In the genomic region with DNA sequence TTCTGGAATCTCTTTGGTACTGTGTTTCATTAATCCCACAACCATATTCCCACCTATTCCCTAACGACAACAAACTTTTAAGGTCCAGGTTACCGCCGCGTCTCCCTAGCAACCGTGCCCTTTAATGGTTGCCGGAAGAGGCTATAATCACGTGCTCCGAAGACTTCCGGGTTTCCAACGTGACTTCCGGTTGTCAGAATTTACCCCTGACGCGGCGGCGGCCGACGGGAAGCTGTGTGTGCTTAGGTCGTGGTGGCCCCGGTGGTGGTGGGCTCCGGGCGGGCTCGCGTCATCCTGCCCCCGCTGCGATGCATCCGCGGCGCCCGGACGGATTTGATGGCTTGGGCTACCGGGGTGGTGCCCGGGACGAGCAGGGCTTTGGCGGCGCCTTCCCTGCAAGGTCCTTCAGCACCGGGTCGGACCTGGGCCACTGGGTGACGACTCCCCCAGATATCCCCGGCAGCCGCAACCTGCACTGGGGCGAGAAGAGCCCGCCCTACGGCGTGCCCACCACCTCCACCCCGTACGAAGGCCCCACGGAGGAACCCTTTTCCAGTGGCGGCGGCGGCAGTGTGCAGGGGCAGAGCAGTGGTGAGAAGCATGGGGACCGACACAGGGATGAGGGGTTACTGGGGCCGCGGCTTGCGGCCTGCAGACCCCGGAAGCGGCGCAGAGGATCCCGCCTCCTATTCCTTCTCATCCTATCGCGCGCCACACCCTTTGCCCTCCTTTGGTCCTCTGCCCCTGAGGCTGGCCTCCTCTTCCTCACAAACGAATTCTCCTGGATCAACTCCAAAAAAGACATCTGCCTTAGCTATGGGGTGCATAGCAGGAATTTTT, we compare ENCODE assay signal across 1 cellular context.
TF ChIP-seq lines count a peak whose summit lies in the region.

A gene (plus strand): TSS at position 196 of the 840 bp plus-strand sequence. CDS start 113 bp downstream, at position 309.

TF ChIP-seq in K562, 482 proteins besides CTCF, POLR2A, EP300 and RAD21 (continued from another document):
- TF ChIP-seq, protein P1, sequence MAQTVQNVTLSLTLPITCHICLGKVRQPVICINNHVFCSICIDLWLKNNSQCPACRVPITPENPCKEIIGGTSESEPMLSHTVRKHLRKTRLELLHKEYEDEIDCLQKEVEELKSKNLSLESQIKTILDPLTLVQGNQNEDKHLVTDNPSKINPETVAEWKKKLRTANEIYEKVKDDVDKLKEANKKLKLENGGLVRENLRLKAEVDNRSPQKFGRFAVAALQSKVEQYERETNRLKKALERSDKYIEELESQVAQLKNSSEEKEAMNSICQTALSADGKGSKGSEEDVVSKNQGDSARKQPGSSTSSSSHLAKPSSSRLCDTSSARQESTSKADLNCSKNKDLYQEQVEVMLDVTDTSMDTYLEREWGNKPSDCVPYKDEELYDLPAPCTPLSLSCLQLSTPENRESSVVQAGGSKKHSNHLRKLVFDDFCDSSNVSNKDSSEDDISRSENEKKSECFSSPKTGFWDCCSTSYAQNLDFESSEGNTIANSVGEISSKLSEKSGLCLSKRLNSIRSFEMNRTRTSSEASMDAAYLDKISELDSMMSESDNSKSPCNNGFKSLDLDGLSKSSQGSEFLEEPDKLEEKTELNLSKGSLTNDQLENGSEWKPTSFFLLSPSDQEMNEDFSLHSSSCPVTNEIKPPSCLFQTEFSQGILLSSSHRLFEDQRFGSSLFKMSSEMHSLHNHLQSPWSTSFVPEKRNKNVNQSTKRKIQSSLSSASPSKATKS (CRISPR knock-in tag; IDR thresholded peaks at IDR 0.05), result no peak
- TF ChIP-seq NR2C1 (IDR thresholded peaks at IDR 0.05) (peak; percentile 76), NR2C1 (tag; IDR thresholded peaks at IDR 0.05) (peak; percentile 67), RBM22 (IDR thresholded peaks at IDR 0.05; ENCODE audit: low read depth, low read length, poor library complexity, severe bottlenecking) (no peak), ZNF668 (CRISPR knock-in tag; IDR thresholded peaks at IDR 0.05) (no peak), ZNF77 (CRISPR knock-in tag; IDR thresholded peaks at IDR 0.05) (no peak), NR2F6 (CRISPR knock-in tag; IDR thresholded peaks at IDR 0.05) (no peak), GABPA (tag; conservative IDR thresholded peaks at IDR 0.05; ENCODE audit: low read depth) (peak; percentile 98), ZNF12 (CRISPR knock-in tag; IDR thresholded peaks at IDR 0.05) (no peak), PHF21A (IDR thresholded peaks at IDR 0.05; ENCODE audit: borderline replicate concordance, low read depth) (0 out of 2 replicates have a peak, but pooled peaks have one; percentile 7), HCFC1 (IDR thresholded peaks at IDR 0.05; ENCODE audit: low read depth, low read length) (peak; percentile 63), POLR2AphosphoS5 (IDR thresholded peaks at IDR 0.05; ENCODE audit: control insufficient read depth, insufficient read depth, low read depth, low read length) (peak; percentile 64; the same call in 1 of the 2 replicates), XRCC4 (IDR thresholded peaks at IDR 0.05; ENCODE audit: extremely low read depth, insufficient read depth, insufficient read length) (no peak), BCL6 (CRISPR knock-in tag; IDR thresholded peaks at IDR 0.05) (no peak), SAP30 (IDR thresholded peaks at IDR 0.05; ENCODE audit: borderline replicate concordance, insufficient read depth, low read depth, low read length, poor library complexity, severe bottlenecking) (peak; percentile 70), DIDO1 (tag; IDR thresholded peaks at IDR 0.05; ENCODE audit: low read depth) (peak; percentile 29; the same call in 1 of the 2 replicates)
- TF ChIP-seq, protein P2, sequence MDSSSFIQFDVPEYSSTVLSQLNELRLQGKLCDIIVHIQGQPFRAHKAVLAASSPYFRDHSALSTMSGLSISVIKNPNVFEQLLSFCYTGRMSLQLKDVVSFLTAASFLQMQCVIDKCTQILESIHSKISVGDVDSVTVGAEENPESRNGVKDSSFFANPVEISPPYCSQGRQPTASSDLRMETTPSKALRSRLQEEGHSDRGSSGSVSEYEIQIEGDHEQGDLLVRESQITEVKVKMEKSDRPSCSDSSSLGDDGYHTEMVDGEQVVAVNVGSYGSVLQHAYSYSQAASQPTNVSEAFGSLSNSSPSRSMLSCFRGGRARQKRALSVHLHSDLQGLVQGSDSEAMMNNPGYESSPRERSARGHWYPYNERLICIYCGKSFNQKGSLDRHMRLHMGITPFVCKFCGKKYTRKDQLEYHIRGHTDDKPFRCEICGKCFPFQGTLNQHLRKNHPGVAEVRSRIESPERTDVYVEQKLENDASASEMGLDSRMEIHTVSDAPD (CRISPR knock-in tag; IDR thresholded peaks at IDR 0.05), result no peak
- TF ChIP-seq, protein P3, sequence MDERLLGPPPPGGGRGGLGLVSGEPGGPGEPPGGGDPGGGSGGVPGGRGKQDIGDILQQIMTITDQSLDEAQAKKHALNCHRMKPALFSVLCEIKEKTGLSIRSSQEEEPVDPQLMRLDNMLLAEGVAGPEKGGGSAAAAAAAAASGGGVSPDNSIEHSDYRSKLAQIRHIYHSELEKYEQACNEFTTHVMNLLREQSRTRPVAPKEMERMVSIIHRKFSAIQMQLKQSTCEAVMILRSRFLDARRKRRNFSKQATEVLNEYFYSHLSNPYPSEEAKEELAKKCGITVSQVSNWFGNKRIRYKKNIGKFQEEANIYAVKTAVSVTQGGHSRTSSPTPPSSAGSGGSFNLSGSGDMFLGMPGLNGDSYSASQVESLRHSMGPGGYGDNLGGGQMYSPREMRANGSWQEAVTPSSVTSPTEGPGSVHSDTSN (CRISPR knock-in tag; IDR thresholded peaks at IDR 0.05; ENCODE audit: low read depth), result no peak
- TF ChIP-seq, protein P3 (tag; conservative IDR thresholded peaks at IDR 0.05; ENCODE audit: low read depth), result 0 out of 2 replicates have a peak, but pooled peaks have one; percentile 28
- TF ChIP-seq, protein P4, sequence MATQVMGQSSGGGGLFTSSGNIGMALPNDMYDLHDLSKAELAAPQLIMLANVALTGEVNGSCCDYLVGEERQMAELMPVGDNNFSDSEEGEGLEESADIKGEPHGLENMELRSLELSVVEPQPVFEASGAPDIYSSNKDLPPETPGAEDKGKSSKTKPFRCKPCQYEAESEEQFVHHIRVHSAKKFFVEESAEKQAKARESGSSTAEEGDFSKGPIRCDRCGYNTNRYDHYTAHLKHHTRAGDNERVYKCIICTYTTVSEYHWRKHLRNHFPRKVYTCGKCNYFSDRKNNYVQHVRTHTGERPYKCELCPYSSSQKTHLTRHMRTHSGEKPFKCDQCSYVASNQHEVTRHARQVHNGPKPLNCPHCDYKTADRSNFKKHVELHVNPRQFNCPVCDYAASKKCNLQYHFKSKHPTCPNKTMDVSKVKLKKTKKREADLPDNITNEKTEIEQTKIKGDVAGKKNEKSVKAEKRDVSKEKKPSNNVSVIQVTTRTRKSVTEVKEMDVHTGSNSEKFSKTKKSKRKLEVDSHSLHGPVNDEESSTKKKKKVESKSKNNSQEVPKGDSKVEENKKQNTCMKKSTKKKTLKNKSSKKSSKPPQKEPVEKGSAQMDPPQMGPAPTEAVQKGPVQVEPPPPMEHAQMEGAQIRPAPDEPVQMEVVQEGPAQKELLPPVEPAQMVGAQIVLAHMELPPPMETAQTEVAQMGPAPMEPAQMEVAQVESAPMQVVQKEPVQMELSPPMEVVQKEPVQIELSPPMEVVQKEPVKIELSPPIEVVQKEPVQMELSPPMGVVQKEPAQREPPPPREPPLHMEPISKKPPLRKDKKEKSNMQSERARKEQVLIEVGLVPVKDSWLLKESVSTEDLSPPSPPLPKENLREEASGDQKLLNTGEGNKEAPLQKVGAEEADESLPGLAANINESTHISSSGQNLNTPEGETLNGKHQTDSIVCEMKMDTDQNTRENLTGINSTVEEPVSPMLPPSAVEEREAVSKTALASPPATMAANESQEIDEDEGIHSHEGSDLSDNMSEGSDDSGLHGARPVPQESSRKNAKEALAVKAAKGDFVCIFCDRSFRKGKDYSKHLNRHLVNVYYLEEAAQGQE (CRISPR knock-in tag; IDR thresholded peaks at IDR 0.05; ENCODE audit: low read depth), result peak; percentile 44; the same call in 1 of the 2 replicates
- TF ChIP-seq, protein P5, sequence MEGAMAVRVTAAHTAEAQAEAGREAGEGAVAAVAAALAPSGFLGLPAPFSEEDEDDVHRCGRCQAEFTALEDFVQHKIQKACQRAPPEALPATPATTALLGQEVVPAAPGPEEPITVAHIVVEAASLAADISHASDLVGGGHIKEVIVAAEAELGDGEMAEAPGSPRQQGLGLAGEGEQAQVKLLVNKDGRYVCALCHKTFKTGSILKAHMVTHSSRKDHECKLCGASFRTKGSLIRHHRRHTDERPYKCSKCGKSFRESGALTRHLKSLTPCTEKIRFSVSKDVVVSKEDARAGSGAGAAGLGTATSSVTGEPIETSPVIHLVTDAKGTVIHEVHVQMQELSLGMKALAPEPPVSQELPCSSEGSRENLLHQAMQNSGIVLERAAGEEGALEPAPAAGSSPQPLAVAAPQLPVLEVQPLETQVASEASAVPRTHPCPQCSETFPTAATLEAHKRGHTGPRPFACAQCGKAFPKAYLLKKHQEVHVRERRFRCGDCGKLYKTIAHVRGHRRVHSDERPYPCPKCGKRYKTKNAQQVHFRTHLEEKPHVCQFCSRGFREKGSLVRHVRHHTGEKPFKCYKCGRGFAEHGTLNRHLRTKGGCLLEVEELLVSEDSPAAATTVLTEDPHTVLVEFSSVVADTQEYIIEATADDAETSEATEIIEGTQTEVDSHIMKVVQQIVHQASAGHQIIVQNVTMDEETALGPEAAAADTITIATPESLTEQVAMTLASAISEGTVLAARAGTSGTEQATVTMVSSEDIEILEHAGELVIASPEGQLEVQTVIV (CRISPR knock-in tag; IDR thresholded peaks at IDR 0.05; ENCODE audit: borderline replicate concordance), result no peak
- TF ChIP-seq, protein P6, sequence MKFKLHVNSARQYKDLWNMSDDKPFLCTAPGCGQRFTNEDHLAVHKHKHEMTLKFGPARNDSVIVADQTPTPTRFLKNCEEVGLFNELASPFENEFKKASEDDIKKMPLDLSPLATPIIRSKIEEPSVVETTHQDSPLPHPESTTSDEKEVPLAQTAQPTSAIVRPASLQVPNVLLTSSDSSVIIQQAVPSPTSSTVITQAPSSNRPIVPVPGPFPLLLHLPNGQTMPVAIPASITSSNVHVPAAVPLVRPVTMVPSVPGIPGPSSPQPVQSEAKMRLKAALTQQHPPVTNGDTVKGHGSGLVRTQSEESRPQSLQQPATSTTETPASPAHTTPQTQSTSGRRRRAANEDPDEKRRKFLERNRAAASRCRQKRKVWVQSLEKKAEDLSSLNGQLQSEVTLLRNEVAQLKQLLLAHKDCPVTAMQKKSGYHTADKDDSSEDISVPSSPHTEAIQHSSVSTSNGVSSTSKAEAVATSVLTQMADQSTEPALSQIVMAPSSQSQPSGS (CRISPR knock-in tag; IDR thresholded peaks at IDR 0.05), result no peak
- TF ChIP-seq, protein P7, sequence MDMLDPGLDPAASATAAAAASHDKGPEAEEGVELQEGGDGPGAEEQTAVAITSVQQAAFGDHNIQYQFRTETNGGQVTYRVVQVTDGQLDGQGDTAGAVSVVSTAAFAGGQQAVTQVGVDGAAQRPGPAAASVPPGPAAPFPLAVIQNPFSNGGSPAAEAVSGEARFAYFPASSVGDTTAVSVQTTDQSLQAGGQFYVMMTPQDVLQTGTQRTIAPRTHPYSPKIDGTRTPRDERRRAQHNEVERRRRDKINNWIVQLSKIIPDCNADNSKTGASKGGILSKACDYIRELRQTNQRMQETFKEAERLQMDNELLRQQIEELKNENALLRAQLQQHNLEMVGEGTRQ (CRISPR knock-in tag; IDR thresholded peaks at IDR 0.05), result peak; percentile 97
- TF ChIP-seq, protein P8, sequence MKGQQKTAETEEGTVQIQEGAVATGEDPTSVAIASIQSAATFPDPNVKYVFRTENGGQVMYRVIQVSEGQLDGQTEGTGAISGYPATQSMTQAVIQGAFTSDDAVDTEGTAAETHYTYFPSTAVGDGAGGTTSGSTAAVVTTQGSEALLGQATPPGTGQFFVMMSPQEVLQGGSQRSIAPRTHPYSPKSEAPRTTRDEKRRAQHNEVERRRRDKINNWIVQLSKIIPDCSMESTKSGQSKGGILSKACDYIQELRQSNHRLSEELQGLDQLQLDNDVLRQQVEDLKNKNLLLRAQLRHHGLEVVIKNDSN (CRISPR knock-in tag; IDR thresholded peaks at IDR 0.05), result peak; percentile 97
- TF ChIP-seq, protein P9, sequence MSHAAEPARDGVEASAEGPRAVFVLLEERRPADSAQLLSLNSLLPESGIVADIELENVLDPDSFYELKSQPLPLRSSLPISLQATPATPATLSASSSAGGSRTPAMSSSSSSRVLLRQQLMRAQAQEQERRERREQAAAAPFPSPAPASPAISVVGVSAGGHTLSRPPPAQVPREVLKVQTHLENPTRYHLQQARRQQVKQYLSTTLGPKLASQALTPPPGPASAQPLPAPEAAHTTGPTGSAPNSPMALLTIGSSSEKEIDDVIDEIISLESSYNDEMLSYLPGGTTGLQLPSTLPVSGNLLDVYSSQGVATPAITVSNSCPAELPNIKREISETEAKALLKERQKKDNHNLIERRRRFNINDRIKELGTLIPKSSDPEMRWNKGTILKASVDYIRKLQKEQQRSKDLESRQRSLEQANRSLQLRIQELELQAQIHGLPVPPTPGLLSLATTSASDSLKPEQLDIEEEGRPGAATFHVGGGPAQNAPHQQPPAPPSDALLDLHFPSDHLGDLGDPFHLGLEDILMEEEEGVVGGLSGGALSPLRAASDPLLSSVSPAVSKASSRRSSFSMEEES (CRISPR knock-in tag; IDR thresholded peaks at IDR 0.05), result peak; percentile 94
TF ChIP-seq in K562: peak in this region for 116.
